19 cellular contexts compared by ENCODE assay signal in genomic region chr12:86158956-86159355, GRCh38.
DNase-seq lines count a peak whose midpoint lies in the region; ATAC-seq, FAIRE-seq and TF ChIP-seq lines count a peak whose summit lies in the region.
"Had no signal": no experiment of that assay in that cellular context is flagged by ENCODE, and none has a peak within 500 bp of the region (broad histone marks: within the 10 kb centered on the region; RNA-seq: fewer than 3 reads in every experiment).

No MANE protein-coding gene starts in this region.

- peak; percentile 13 for FAIRE-seq in A549 (lab: Jason Lieb, UNC)

- CTCF ChIA-PET in A549 (lab: Yijun Ruan, JAX) = no interaction called here

- DNase-seq in A549 (ENCODE audit: low read depth in 1 of 2, low spot score in 1 of 2) (no peak), LHCN-M2 (ENCODE audit: low read depth) (peak; percentile 34), brain microvascular endothelial cell (peak; percentile 47), foreskin keratinocyte (peak in 1 of 2 donors; percentile 40), AML-193 (lab: John Stamatoyannopoulos, UW) (no peak), NCI-H510A (lab: John Stamatoyannopoulos, UW) (no peak)
- no peak for DNase-seq in activated naive CD8-positive, alpha-beta T cell treated with anti-CD3 and anti-CD28 coated beads, Interleukin-2, amount 50 U/mL, for 24 hours
- DNase-seq: BE2C; EL; GOT3; Kasumi-1; NCI-H1092; NCI-H1436; NCI-H187 treated with DMSO at 0.1 percent for 48 hours; NCI-H524; NCI-H774; NK-92 treated with Interleukin-12 subunit alpha and Interleukin-12 subunit beta, amount 100 ng/mL, for 24 hours had no signal

- no peaks in the 10 kb centered on the region for H3K4me1 ChIP-seq in A549
- no peaks in the 10 kb centered on the region for H3K4me1 ChIP-seq in foreskin keratinocyte
- H3K4me1 ChIP-seq: BE2C had no signal

- no peak overlapping the region for H3K4me3 Mint-ChIP-seq in activated naive CD8-positive, alpha-beta T cell treated with anti-CD3 and anti-CD28 coated beads, Interleukin-2, amount 50 U/mL, for 24 hours

- H3K36me3 Mint-ChIP-seq in activated naive CD8-positive, alpha-beta T cell treated with anti-CD3 and anti-CD28 coated beads, Interleukin-2, amount 50 U/mL, for 24 hours (ENCODE audit: low read depth) = no peaks in the 10 kb centered on the region

- in situ Hi-C loops in brain microvascular endothelial cell (cut with HindIII; ENCODE audit: low pct_ligation_motif_present, low sequenced_read_pairs) = no loop called here

- H3K27ac ChIP-seq in A549 = no peak overlapping the region
- no peak overlapping the region for H3K27ac ChIP-seq in brain microvascular endothelial cell
- no peak overlapping the region for H3K27ac ChIP-seq in foreskin keratinocyte

- H3K4me3 ChIP-seq in A549 (no peak overlapping the region), brain microvascular endothelial cell (ENCODE audit: low read depth, low read length) (no peak overlapping the region)

- H3K9me3 Mint-ChIP-seq in activated naive CD8-positive, alpha-beta T cell treated with anti-CD3 and anti-CD28 coated beads, Interleukin-2, amount 50 U/mL, for 24 hours = peaks cover 14% of the 10 kb centered on the region

- no peak for ATAC-seq in A549
- ATAC-seq in foreskin keratinocyte = peak; percentile 55
- ATAC-seq in GM21528 (IDR thresholded peaks at IDR 0.05; ENCODE audit: low FRiP score, unreplicated experiment) = no peak
- no peak for ATAC-seq in activated naive CD8-positive, alpha-beta T cell treated with anti-CD3 and anti-CD28 coated beads, Interleukin-2, amount 50 U/mL, for 24 hours
- ATAC-seq: SK-N-SH treated with all-trans-retinoic acid at 6 μM for 48 hours had no signal

- POLR2A ChIA-PET in A549 (lab: Yijun Ruan, JAX) = no interaction called here

- H3K4me1 Mint-ChIP-seq in activated naive CD8-positive, alpha-beta T cell treated with anti-CD3 and anti-CD28 coated beads, Interleukin-2, amount 50 U/mL, for 24 hours = no peaks in the 10 kb centered on the region

- no peak for TF ChIP-seq CTCF in A549 (IDR thresholded peaks at IDR 0.05)
- TF ChIP-seq CTCF in brain microvascular endothelial cell (IDR thresholded peaks at IDR 0.05; ENCODE audit: low read depth, low read length, missing control alignments) = no peak
- no peak for TF ChIP-seq CTCF in foreskin keratinocyte (conservative IDR thresholded peaks at IDR 0.05)

- WGBS in A549 (ENCODE audit: missing lambda C conversion rate) = 40% methylated on average over 4 of the region's 4 CpGs

- TF ChIP-seq EP300 in A549 (IDR thresholded peaks at IDR 0.05) = no peak

- H3K9me3 ChIP-seq in A549 = no peaks in the 10 kb centered on the region
- H3K9me3 ChIP-seq: BE2C had no signal

- H3K4me2 ChIP-seq in A549 = no peak overlapping the region

- no peak overlapping the region for H3K27ac Mint-ChIP-seq in activated naive CD8-positive, alpha-beta T cell treated with anti-CD3 and anti-CD28 coated beads, Interleukin-2, amount 50 U/mL, for 24 hours

- H3K27me3 Mint-ChIP-seq in activated naive CD8-positive, alpha-beta T cell treated with anti-CD3 and anti-CD28 coated beads, Interleukin-2, amount 50 U/mL, for 24 hours = no peaks in the 10 kb centered on the region

- H3K36me3 ChIP-seq in brain microvascular endothelial cell (replicated peaks) = no peaks in the 10 kb centered on the region
- H3K36me3 ChIP-seq: BE2C had no signal

- no peak for TF ChIP-seq POLR2A in A549 (IDR thresholded peaks at IDR 0.05; ENCODE audit: low read length)

- H3K27me3 ChIP-seq in brain microvascular endothelial cell (replicated peaks) = no peaks in the 10 kb centered on the region
- no peaks in the 10 kb centered on the region for H3K27me3 ChIP-seq in foreskin keratinocyte
- H3K27me3 ChIP-seq: BE2C had no signal

- no peak for TF ChIP-seq RAD21 in A549 (conservative IDR thresholded peaks at IDR 0.05 in 1 of 2, IDR thresholded peaks at IDR 0.05 in 1 of 2)

TF ChIP-seq in A549, 52 proteins besides CTCF, POLR2A, EP300 and RAD21:
- no peak for TF ChIP-seq CBX8 (IDR thresholded peaks at IDR 0.05)

Comparison
In these comparisons a context has a peak if more than half of its experiments do, and no peak if none do; other contexts are left out.
1. DNase-seq: peak in LHCN-M2 (single experiment) and brain microvascular endothelial cell (single experiment); none in A549 (0 of 2), AML-193 (0 of 2), NCI-H510A (single experiment) and activated naive CD8-positive, alpha-beta T cell treated with anti-CD3 and anti-CD28 coated beads, Interleukin-2, amount 50 U/mL, for 24 hours (single experiment).